ENCODE assay signal across 12 cellular contexts in genomic region chr6:3284436-3284876, GRCh38. TPM values are rescaled to one million over a fixed set of nuclear protein-coding genes. Genes with fewer than 3 reads are reported as not detected.
DNase-seq lines count a peak whose midpoint lies in the region; ATAC-seq and TF ChIP-seq lines count a peak whose summit lies in the region.
"Had no signal": no experiment of that assay in that cellular context is flagged by ENCODE, and none has a peak within 500 bp of the region (broad histone marks: within the 10 kb centered on the region; RNA-seq: fewer than 3 reads in every experiment).

No MANE protein-coding gene starts in this region.

- no peaks in the 10 kb centered on the region for H4K20me1 ChIP-seq in osteoblast (ENCODE audit: insufficient read depth, low read length)

- peak overlapping the region; percentile 91 to 95 (median 93) for H3K27ac Mint-ChIP-seq in brain
- H3K27ac Mint-ChIP-seq: activated CD4-positive, alpha-beta T cell treated with anti-CD3 and anti-CD28 coated beads for 36 hours; immature natural killer cell had no signal

- H3K4me3 ChIP-seq in osteoblast (ENCODE audit: insufficient read depth, low read length): no peak overlapping the region

- H3K36me3 Mint-ChIP-seq in brain: peaks cover 58% of the 10 kb centered on the region

- peak in 8 of 14 donors; percentile 27 to 75 (median 40) for DNase-seq in C1 segment of cervical spinal cord (lab: John Stamatoyannopoulos, UW)
- DNase-seq in osteoblast (ENCODE audit: insufficient read length, low spot score, missing footprints): peak; percentile 47
- no peak for DNase-seq in SHP77 treated with DMSO at 0.1 percent for 48 hours (lab: John Stamatoyannopoulos, UW)
- DNase-seq: activated CD4-positive, alpha-beta T cell treated with anti-CD3 and anti-CD28 coated beads for 36 hours; activated T-cell treated with anti-CD3 and anti-CD28 coated beads, Interleukin-2, amount 50 U/mL, for 4 hours; amniotic stem cell; immature natural killer cell; SW 1271 had no signal

- H3K79me2 ChIP-seq in osteoblast (ENCODE audit: insufficient read depth, low read length): no peaks in the 10 kb centered on the region

- no peak overlapping the region for H2AFZ ChIP-seq in osteoblast (ENCODE audit: low read length)

- TF ChIP-seq EP300 in Ishikawa (IDR thresholded peaks at IDR 0.05; ENCODE audit: borderline replicate concordance): no peak

- H3K4me1 ChIP-seq in osteoblast (ENCODE audit: insufficient read depth, low read length): peaks cover 20% of the 10 kb centered on the region

- H3K27me3 Mint-ChIP-seq in brain: no peaks in the 10 kb centered on the region
- H3K27me3 Mint-ChIP-seq: activated CD4-positive, alpha-beta T cell treated with anti-CD3 and anti-CD28 coated beads for 36 hours had no signal

- ATAC-seq in GM21447 (IDR thresholded peaks at IDR 0.05; ENCODE audit: unreplicated experiment) (no peak), GM21529 (IDR thresholded peaks at IDR 0.05; ENCODE audit: unreplicated experiment) (no peak)
- ATAC-seq: activated CD4-positive, alpha-beta T cell treated with anti-CD3 and anti-CD28 coated beads for 36 hours; activated T-cell treated with anti-CD3 and anti-CD28 coated beads, Interleukin-2, amount 50 U/mL, for 4 hours had no signal

- peaks cover 12% of the 10 kb centered on the region for H3K36me3 ChIP-seq in osteoblast (ENCODE audit: insufficient read depth, low read length)

- H3K4me3 Mint-ChIP-seq in brain: peak overlapping the region in 3 of 5 experiments; percentile 5 to 22 (median 14)
- H3K4me3 Mint-ChIP-seq: activated CD4-positive, alpha-beta T cell treated with anti-CD3 and anti-CD28 coated beads for 36 hours; activated T-cell treated with anti-CD3 and anti-CD28 coated beads, Interleukin-2, amount 50 U/mL, for 4 hours; immature natural killer cell had no signal

- TF ChIP-seq RAD21 in Ishikawa (IDR thresholded peaks at IDR 0.05; ENCODE audit: low read depth): no peak

- no peaks in the 10 kb centered on the region for H3K9me3 ChIP-seq in osteoblast (ENCODE audit: low read depth, low read length)

- H3K27me3 ChIP-seq in osteoblast (ENCODE audit: insufficient read depth, low read length): no peaks in the 10 kb centered on the region

- TF ChIP-seq CTCF in brain (conservative IDR thresholded peaks at IDR 0.05) (no peak), osteoblast (IDR thresholded peaks at IDR 0.05; ENCODE audit: extremely low read depth, low read depth, low read length) (no peak)

- H3K9me3 Mint-ChIP-seq in brain: no peaks in the 10 kb centered on the region
- H3K9me3 Mint-ChIP-seq: activated T-cell treated with anti-CD3 and anti-CD28 coated beads, Interleukin-2, amount 50 U/mL, for 4 hours; immature natural killer cell had no signal

- peaks cover 78% of the 10 kb centered on the region for H3K4me1 Mint-ChIP-seq in brain

- H3K27ac ChIP-seq in osteoblast (ENCODE audit: low read depth, low read length): no peak overlapping the region

- H3K4me2 ChIP-seq in osteoblast (ENCODE audit: insufficient read depth, low read length): no peak overlapping the region

TF ChIP-seq in Ishikawa, 13 proteins besides CTCF, POLR2A, EP300 and RAD21:
- no peak for TF ChIP-seq TCF12 (IDR thresholded peaks at IDR 0.05; ENCODE audit: low read depth)
- TF ChIP-seq NFIC (IDR thresholded peaks at IDR 0.05): peak; percentile 64; the same call in 1 of the 2 replicates

RNA-seq across cellular contexts. Expression of gene PSMG4, which starts 25.7 kb away (rescaled TPM):
- polyA plus RNA-seq in brain (ENCODE audit: insufficient read depth, low read depth, low replicate concordance): 20.5 TPM
- 19.4 and 24.6 TPM in 2 replicates for total RNA-seq in osteoblast

RNA-seq across cellular contexts. Expression of gene TUBB2B, which starts 57.0 kb away (rescaled TPM):
- 1,989 TPM for polyA plus RNA-seq in brain (ENCODE audit: insufficient read depth, low read depth, low replicate concordance)
- 5.6 and 9.0 TPM in 2 replicates for total RNA-seq in osteoblast
